ENCODE assay signal across 13 cellular contexts in genomic region chr2:179354739-179355537, GRCh38.
DNase-seq lines count a peak whose midpoint lies in the region; TF ChIP-seq lines count a peak whose summit lies in the region.
"Had no signal": no experiment of that assay in that cellular context is flagged by ENCODE, and none has a peak within 500 bp of the region (broad histone marks: within the 10 kb centered on the region; RNA-seq: fewer than 3 reads in every experiment).

No MANE protein-coding gene starts in this region.

- intact Hi-C loops in OCI-LY7 (cut with micrococcal nuclease; ENCODE audit: unreplicated experiment) = no loop called here
- intact Hi-C loops in posterior vena cava (cut with DNase I) = no loop called here
- intact Hi-C loops in activated naive CD4-positive, alpha-beta T cell treated with anti-CD3 and anti-CD28 coated beads for 36 hours (cut with micrococcal nuclease) = no loop called here

- H3K4me3 ChIP-seq in OCI-LY7 (ENCODE audit: low read depth, low read length, poor library complexity, severe bottlenecking) (no peak overlapping the region), epithelial cell of proximal tubule (ENCODE audit: low read depth, low read length) (no peak overlapping the region)

- H3K4me1 Mint-ChIP-seq in activated naive CD4-positive, alpha-beta T cell treated with anti-CD3 and anti-CD28 coated beads for 36 hours (ENCODE audit: low read depth) = no peaks in the 10 kb centered on the region
- no peaks in the 10 kb centered on the region for H3K4me1 Mint-ChIP-seq in activated naive CD4-positive, alpha-beta T cell treated with anti-CD3 and anti-CD28 coated beads, Interleukin-2, amount 10 ng/mL, durations not matched to agents 7 days and 5 days

- TF ChIP-seq CTCF in OCI-LY7 (conservative IDR thresholded peaks at IDR 0.05; ENCODE audit: low read length) = peak; percentile 73
- TF ChIP-seq CTCF in epithelial cell of proximal tubule (conservative IDR thresholded peaks at IDR 0.05; ENCODE audit: low read depth, low read length) = peak; percentile 48

- no peaks in the 10 kb centered on the region for H3K9me3 Mint-ChIP-seq in activated naive CD4-positive, alpha-beta T cell treated with anti-CD3 and anti-CD28 coated beads for 36 hours
- no peaks in the 10 kb centered on the region for H3K9me3 Mint-ChIP-seq in activated naive CD4-positive, alpha-beta T cell treated with anti-CD3 and anti-CD28 coated beads, Interleukin-2, amount 10 ng/mL, durations not matched to agents 7 days and 5 days

- no peaks in the 10 kb centered on the region for H3K9me3 ChIP-seq in OCI-LY7 (ENCODE audit: low read length)

- no peaks in the 10 kb centered on the region for H3K36me3 ChIP-seq in OCI-LY7 (ENCODE audit: insufficient read depth, low read length)

- H3K27ac ChIP-seq in OCI-LY7 (ENCODE audit: low read depth, low read length, poor library complexity, severe bottlenecking) = no peak overlapping the region
- H3K27ac ChIP-seq: HL-60 had no signal

- POLR2A ChIA-PET in OCI-LY7 (lab: Charles Lee) = no interaction called here

- no peaks in the 10 kb centered on the region for H4K20me1 ChIP-seq in OCI-LY7 (ENCODE audit: insufficient read depth, low read length)

- H3K79me2 ChIP-seq in OCI-LY7 (ENCODE audit: insufficient read depth, low read depth, low read length) = no peaks in the 10 kb centered on the region

- no peak overlapping the region for H2AFZ ChIP-seq in OCI-LY7 (ENCODE audit: low read length)

- H3K9me2 ChIP-seq in OCI-LY7 (ENCODE audit: insufficient read depth, low read length) = no peaks in the 10 kb centered on the region

- H3K27me3 Mint-ChIP-seq in activated naive CD4-positive, alpha-beta T cell treated with anti-CD3 and anti-CD28 coated beads for 36 hours (ENCODE audit: low read depth) = peaks cover 2% of the 10 kb centered on the region
- H3K27me3 Mint-ChIP-seq in activated naive CD4-positive, alpha-beta T cell treated with anti-CD3 and anti-CD28 coated beads, Interleukin-2, amount 10 ng/mL, durations not matched to agents 7 days and 5 days = peaks cover 6% of the 10 kb centered on the region

- CTCF ChIA-PET in OCI-LY7 (lab: Charles Lee; ENCODE audit: unreplicated experiment) = no interaction called here
- CTCF ChIA-PET in activated naive CD4-positive, alpha-beta T cell treated with anti-CD3 and anti-CD28 coated beads for 36 hours (lab: Charles Lee) = no interaction called here
- CTCF ChIA-PET in activated naive CD4-positive, alpha-beta T cell treated with anti-CD3 and anti-CD28 coated beads, Interleukin-2, amount 10 ng/mL, durations not matched to agents 7 days and 5 days (lab: Charles Lee) = no interaction called here

- H3K4me3 Mint-ChIP-seq in activated naive CD4-positive, alpha-beta T cell treated with anti-CD3 and anti-CD28 coated beads for 36 hours = no peak overlapping the region
- H3K4me3 Mint-ChIP-seq in activated naive CD4-positive, alpha-beta T cell treated with anti-CD3 and anti-CD28 coated beads, Interleukin-2, amount 10 ng/mL, durations not matched to agents 7 days and 5 days = no peak overlapping the region

- H3K4me1 ChIP-seq in OCI-LY7 (ENCODE audit: insufficient read depth, low read length, poor library complexity, severe bottlenecking) = no peaks in the 10 kb centered on the region

- H3K27ac Mint-ChIP-seq in activated naive CD4-positive, alpha-beta T cell treated with anti-CD3 and anti-CD28 coated beads for 36 hours = no peak overlapping the region
- H3K27ac Mint-ChIP-seq in activated naive CD4-positive, alpha-beta T cell treated with anti-CD3 and anti-CD28 coated beads, Interleukin-2, amount 10 ng/mL, durations not matched to agents 7 days and 5 days = no peak overlapping the region

- DNase-seq in NCI-H2227 (lab: John Stamatoyannopoulos, UW; ENCODE audit: unreplicated experiment) (peak; percentile 32), NCI-H2227 treated with DMSO at 0.1 percent for 48 hours (lab: John Stamatoyannopoulos, UW) (no peak), OCI-LY7 (ENCODE audit: low spot score) (peak; percentile 5), epithelial cell of proximal tubule (ENCODE audit: low read depth) (no peak), renal cortical epithelial cell (ENCODE audit: low read depth) (peak; percentile 23), posterior vena cava (ENCODE audit: low spot score) (no peak)
- DNase-seq in activated naive CD4-positive, alpha-beta T cell treated with anti-CD3 and anti-CD28 coated beads for 36 hours = no peak
- DNase-seq in activated naive CD4-positive, alpha-beta T cell treated with anti-CD3 and anti-CD28 coated beads, Interleukin-2, amount 10 ng/mL, durations not matched to agents 7 days and 5 days = no peak
- DNase-seq: activated naive CD4-positive, alpha-beta T cell; islet precursor cell; NCI-H1436 treated with DMSO at 0.1 percent for 48 hours; stimulated activated CD4-positive, alpha-beta T cell treated with anti-CD3 and anti-CD28 coated beads, Interleukin-4, amount 100 ng/mL, for 4 hours had no signal

- no peaks in the 10 kb centered on the region for H3K36me3 Mint-ChIP-seq in activated naive CD4-positive, alpha-beta T cell treated with anti-CD3 and anti-CD28 coated beads for 36 hours (ENCODE audit: low read depth)
- H3K36me3 Mint-ChIP-seq in activated naive CD4-positive, alpha-beta T cell treated with anti-CD3 and anti-CD28 coated beads, Interleukin-2, amount 10 ng/mL, durations not matched to agents 7 days and 5 days = no peaks in the 10 kb centered on the region

- no TSS peak for BruUV-seq in OCI-LY7 (replicated peaks; lab: Mats Ljungman, UMichigan)

- H3K4me2 ChIP-seq in OCI-LY7 (ENCODE audit: low read length) = no peak overlapping the region

Comparison
In these comparisons a context has a peak if more than half of its experiments do, and no peak if none do; other contexts are left out.
1. DNase-seq: peak in NCI-H2227 (single experiment), OCI-LY7 (single experiment) and renal cortical epithelial cell (single experiment); none in NCI-H2227 treated with DMSO at 0.1 percent for 48 hours (single experiment), epithelial cell of proximal tubule (single experiment), posterior vena cava (single experiment), activated naive CD4-positive, alpha-beta T cell treated with anti-CD3 and anti-CD28 coated beads for 36 hours (single experiment) and activated naive CD4-positive, alpha-beta T cell treated with anti-CD3 and anti-CD28 coated beads, Interleukin-2, amount 10 ng/mL, durations not matched to agents 7 days and 5 days (single experiment).